ENCODE assay signal across 21 cellular contexts in the genomic region with DNA sequence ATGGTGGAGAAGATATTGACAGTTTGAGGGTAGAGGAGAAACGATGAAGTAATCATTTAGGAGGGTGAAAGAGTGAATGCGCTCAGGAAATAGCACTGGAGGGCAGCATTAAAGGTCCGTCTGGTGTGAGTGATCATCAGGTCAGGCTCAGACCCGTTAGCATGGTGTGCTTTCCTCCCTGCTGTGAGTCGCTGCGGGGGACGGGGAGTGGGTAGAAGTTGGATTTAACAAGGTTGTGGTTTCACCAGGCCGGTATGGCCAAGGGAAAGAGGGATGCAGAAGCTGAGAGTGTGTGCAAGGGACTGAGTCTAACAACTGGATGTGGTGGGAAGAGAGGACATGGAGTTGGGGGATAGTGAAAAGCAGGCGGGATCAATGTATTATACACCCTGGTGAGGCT. TPM values are rescaled to one million over a fixed set of nuclear protein-coding genes. Genes with fewer than 3 reads are reported as not detected.
DNase-seq lines count a peak whose midpoint lies in the region; ATAC-seq, FAIRE-seq and TF ChIP-seq lines count a peak whose summit lies in the region.
"Had no signal": no experiment of that assay in that cellular context is flagged by ENCODE, and none has a peak within 500 bp of the region (broad histone marks: within the 10 kb centered on the region; RNA-seq: fewer than 3 reads in every experiment).

No MANE protein-coding gene starts in this region.

- H3K4me3 ChIP-seq in Panc1 (ENCODE audit: low read depth in 2 of 2, low read length in 2 of 2) (no peak overlapping the region), epithelial cell of esophagus (ENCODE audit: low read length) (no peak overlapping the region), gastrocnemius medialis (no peak overlapping the region)

- peak; percentile 96 for FAIRE-seq in HTR-8/SVneo (lab: Jason Lieb, UNC)
- peak; percentile 97 for FAIRE-seq in urothelium cell line (lab: Jason Lieb, UNC)
- FAIRE-seq: GM12892 had no signal

- H3K27me3 ChIP-seq in Panc1 (ENCODE audit: control insufficient read depth, insufficient read depth, low read length): no peaks in the 10 kb centered on the region
- no peaks in the 10 kb centered on the region for H3K27me3 ChIP-seq in gastrocnemius medialis

- CTCF ChIA-PET in Panc1 (lab: Charles Lee): no interaction called here

- POLR2A ChIA-PET in Panc1 (lab: Charles Lee): no interaction called here

- no peak for ATAC-seq in Panc1
- no peak for ATAC-seq in gastrocnemius medialis
- ATAC-seq: Right ventricle myocardium inferior had no signal

- H3K27ac ChIP-seq in Panc1 (ENCODE audit: low read length): peak overlapping the region; percentile 25; the same call in 1 of the 2 replicates
- no peak overlapping the region for H3K27ac ChIP-seq in gastrocnemius medialis

- in situ Hi-C loops in Panc1 (cut with HindIII; ENCODE audit: low pct_unique_long_range_greater_than_20kb, low sequenced_read_pairs): no loop called here
- in situ Hi-C loops in gastrocnemius medialis (cut with MboI; ENCODE audit: low sequenced_read_pairs in 4 of 4): no loop called here

- H3K4me1 ChIP-seq in Panc1 (ENCODE audit: control insufficient read depth, insufficient read depth, low read length) (peaks cover 31% of the 10 kb centered on the region), gastrocnemius medialis (peaks cover 6 to 12% of the 10 kb centered on the region in 2 donors)

- no peak for TF ChIP-seq CTCF in Panc1 (IDR thresholded peaks at IDR 0.05)
- no peak for TF ChIP-seq CTCF in epithelial cell of esophagus (IDR thresholded peaks at IDR 0.05; ENCODE audit: insufficient read depth, low read depth, low read length, missing control alignments)
- TF ChIP-seq CTCF in gastrocnemius medialis (IDR thresholded peaks at IDR 0.05 in 4 of 5, conservative IDR thresholded peaks at IDR 0.05 in 1 of 5): no peak

- intact Hi-C loops in Panc1 (cut with micrococcal nuclease; ENCODE audit: unreplicated experiment) (no loop called here), gastrocnemius medialis (cut with DNase I; ENCODE audit: low total_unique reads) (no loop called here)

- TF ChIP-seq POLR2A in gastrocnemius medialis (IDR thresholded peaks at IDR 0.05): no peak

- DNase-seq in HTR-8/SVneo (ENCODE audit: insufficient read length, low spot score): no peak
- DNase-seq in Panc1 (ENCODE audit: low read depth, low spot score): no peak
- peak; percentile 24 for DNase-seq in epithelial cell of esophagus (ENCODE audit: low read depth)
- peak; percentile 32 for DNase-seq in urothelium cell line (ENCODE audit: low spot score)
- no peak for DNase-seq in activated CD8-positive, alpha-beta memory T cell treated with anti-CD3 and anti-CD28 coated beads, Interleukin-2, amount 50 U/mL, for 4 hours
- DNase-seq in gastrocnemius medialis: no peak
- no peak for DNase-seq in A172 (ENCODE audit: low spot score)
- DNase-seq: CD4-positive, CD25-positive, alpha-beta regulatory T cell; GOT3; HCEC 1CT; Kasumi-1; MM.1S; NCI-H1105; NCI-H146; NCI-H2029; NCI-H345; NCI-H524; NCI-H774; NK-92 treated with Interleukin-12 subunit alpha and Interleukin-12 subunit beta, amount 100 ng/mL, for 24 hours had no signal

- H3K9me3 ChIP-seq in Panc1 (ENCODE audit: control insufficient read depth, insufficient read depth, low read depth, low read length) (no peaks in the 10 kb centered on the region), gastrocnemius medialis (no peaks in the 10 kb centered on the region)

- no TSS peak for BruUV-seq in Panc1 (replicated peaks; lab: Mats Ljungman, UMichigan)

- H3K36me3 ChIP-seq in Panc1 (ENCODE audit: control insufficient read depth, insufficient read depth, low read length) (no peaks in the 10 kb centered on the region), gastrocnemius medialis (no peaks in the 10 kb centered on the region)

RNA-seq across cellular contexts. Expression of a gene that starts 59.2 kb away (rescaled TPM):
- total RNA-seq in Panc1 (2021; ENCODE audit: unreplicated experiment) (35.6 TPM), gastrocnemius medialis (10 to 100 TPM in 1 of 4 donors, 1 to 10 TPM in 3; 4.2 to 10.4 (median 6.4) TPM)
- polyA plus RNA-seq in Panc1 (2012; ENCODE audit: insufficient read length): 30.7 TPM
- total RNA-seq in A172 (2014; rRNA removed; shearing (Covaris generic)): 1.7 and 2.6 TPM in 2 replicates
- total RNA-seq: CD4-positive, CD25-positive, alpha-beta regulatory T cell had no signal
- polyA plus RNA-seq: CD4-positive, CD25-positive, alpha-beta regulatory T cell had no signal

Comparison
In these comparisons a context has a peak if more than half of its experiments do, and no peak if none do; other contexts are left out.
1. DNase-seq: peak in epithelial cell of esophagus (single experiment) and urothelium cell line (single experiment); none in HTR-8/SVneo (single experiment), Panc1 (single experiment), activated CD8-positive, alpha-beta memory T cell treated with anti-CD3 and anti-CD28 coated beads, Interleukin-2, amount 50 U/mL, for 4 hours (single experiment), gastrocnemius medialis (0 of 2) and A172 (single experiment).